26 cellular contexts compared by ENCODE assay signal in the genomic region with DNA sequence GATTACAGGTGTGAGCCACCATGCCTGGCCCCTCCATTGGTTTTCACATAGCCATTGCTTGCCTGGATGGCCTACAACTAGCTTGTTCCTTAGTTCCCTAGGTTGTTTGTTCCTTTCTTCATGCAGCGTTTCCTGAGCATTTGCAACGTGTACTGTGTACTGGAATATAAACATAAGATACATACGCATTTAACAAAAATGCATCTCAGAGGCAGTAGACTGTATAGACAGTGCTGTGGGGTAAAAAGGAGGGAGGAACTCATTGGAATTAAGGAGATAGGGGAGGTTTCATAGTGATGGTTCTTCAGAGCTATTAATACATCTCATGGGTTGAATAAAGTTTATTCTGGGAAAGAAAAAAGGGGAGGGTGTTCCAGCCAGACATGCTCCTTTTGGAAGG.
DNase-seq lines count a peak whose midpoint lies in the region; ATAC-seq and TF ChIP-seq lines count a peak whose summit lies in the region.
"Had no signal": no experiment of that assay in that cellular context is flagged by ENCODE, and none has a peak within 500 bp of the region (broad histone marks: within the 10 kb centered on the region; RNA-seq: fewer than 3 reads in every experiment).

No MANE protein-coding gene starts in this region.

- TF ChIP-seq POLR2A in uterus (IDR thresholded peaks at IDR 0.05), result no peak

- peaks cover 0 to 26% of the 10 kb centered on the region in 2 donors for H3K4me1 ChIP-seq in muscle layer of duodenum (ENCODE audit: control insufficient read depth in 1 of 2, insufficient read depth in 2 of 2, low read length in 2 of 2)
- H3K4me1 ChIP-seq in tibial artery, result peaks cover 0 to 98% (median 73%) of the 10 kb centered on the region in 4 donors
- peaks cover 0 to 5% of the 10 kb centered on the region in 2 donors for H3K4me1 ChIP-seq in uterus
- H3K4me1 ChIP-seq: colonic mucosa had no signal

- intact Hi-C loops in Right ventricle myocardium superior (cut with DNase I) (no loop called here), cardiac septum (cut with DNase I) (no loop called here), tibial artery (cut with DNase I; ENCODE audit: low total_unique reads) (loop anchor here (10.0 kb wide), 1 partner anchor 141 kb away; no protein-coding TSS in a partner anchor), uterus (cut with DNase I; ENCODE audit: low total_unique reads) (no loop called here)

- H3K4me3 ChIP-seq in brain microvascular endothelial cell (ENCODE audit: low read depth, low read length) (no peak overlapping the region), muscle layer of duodenum (ENCODE audit: low read depth in 1 of 2, low read length in 2 of 2) (no peak overlapping the region), tibial artery (no peak overlapping the region), uterus (no peak overlapping the region)
- H3K4me3 ChIP-seq: colonic mucosa, GM23338, PC-9 had no signal

- H3K36me3 ChIP-seq in brain microvascular endothelial cell (replicated peaks) (peaks cover 45% of the 10 kb centered on the region), muscle layer of duodenum (ENCODE audit: control insufficient read depth in 1 of 2, insufficient read depth in 2 of 2, low read length in 2 of 2) (no peaks in the 10 kb centered on the region), tibial artery (no peaks in the 10 kb centered on the region), uterus (no peaks in the 10 kb centered on the region)
- H3K36me3 ChIP-seq: colonic mucosa had no signal

- H3K27me3 ChIP-seq in brain microvascular endothelial cell (replicated peaks), result no peaks in the 10 kb centered on the region
- H3K27me3 ChIP-seq in muscle layer of duodenum (ENCODE audit: low read depth, low read length), result no peaks in the 10 kb centered on the region
- no peaks in the 10 kb centered on the region for H3K27me3 ChIP-seq in tibial artery
- H3K27me3 ChIP-seq in uterus, result no peaks in the 10 kb centered on the region
- H3K27me3 ChIP-seq: colonic mucosa had no signal

- H3K27ac ChIP-seq in brain microvascular endothelial cell (peak overlapping the region; percentile 98), muscle layer of duodenum (ENCODE audit: low read length) (peak overlapping the region; percentile 35), tibial artery (peak overlapping the region; percentile 85 to 90), uterus (peak overlapping the region in 1 of 2 donors; percentile 51)
- H3K27ac ChIP-seq: colonic mucosa, PC-9 had no signal

- in situ Hi-C loops in brain microvascular endothelial cell (cut with HindIII; ENCODE audit: low pct_ligation_motif_present, low sequenced_read_pairs), result no loop called here

- peak; percentile 4 for ATAC-seq in Right ventricle myocardium superior (ENCODE audit: poor library complexity)
- ATAC-seq in HG03432 (IDR thresholded peaks at IDR 0.05; ENCODE audit: unreplicated experiment), result no peak
- no peak for ATAC-seq in GM21737 (IDR thresholded peaks at IDR 0.05; ENCODE audit: unreplicated experiment)
- ATAC-seq: activated T-cell treated with anti-CD3 and anti-CD28 coated beads, Interleukin-2, amount 50 U/mL, for 4 hours; effector memory CD8-positive, alpha-beta T cell; GM23338; natural killer cell; stimulated activated memory B cell treated with anti-CD40 and anti-IgM and Interleukin-4, amounts not matched to agents 10 μg/mL and 1 μg/mL and 100 μg/mL, for 72 hours had no signal

- no peak for TF ChIP-seq CTCF in brain microvascular endothelial cell (IDR thresholded peaks at IDR 0.05; ENCODE audit: low read depth, low read length, missing control alignments)
- no peak for TF ChIP-seq CTCF in tibial artery (IDR thresholded peaks at IDR 0.05)
- no peak for TF ChIP-seq CTCF in uterus (IDR thresholded peaks at IDR 0.05)

- DNase-seq in Right ventricle myocardium superior (no peak), cardiac septum (ENCODE audit: low spot score) (no peak), brain microvascular endothelial cell (no peak), tibial artery (no peak), uterus (no peak)
- DNase-seq: 8988T; activated CD4-positive, alpha-beta T cell treated with anti-CD3 and anti-CD28 coated beads, Interleukin-2, amount 10 ng/mL, durations not matched to agents 24 days and 14 days; activated T-cell treated with anti-CD3 and anti-CD28 coated beads, Interleukin-2, amount 50 U/mL, for 4 hours; AML-193; CD4-positive, alpha-beta T cell; colonic mucosa; effector memory CD8-positive, alpha-beta T cell; midbrain; natural killer cell; NCI-H1105 treated with DMSO at 0.1 percent for 48 hours; NCI-H2029 treated with DMSO at 0.1 percent for 48 hours; NCI-H526; NK-92 treated with Interleukin-12 subunit alpha and Interleukin-12 subunit beta, amount 100 ng/mL, for 24 hours; PC-9; stimulated activated CD4-positive, alpha-beta T cell treated with anti-CD3 and anti-CD28 coated beads, Interleukin-12 subunit alpha, Interleukin-12 subunit beta, amount 100 ng/mL, for 4 hours; stimulated activated CD4-positive, alpha-beta T cell treated with anti-CD3 and anti-CD28 coated beads, Interleukin-4, amount 100 ng/mL, for 4 hours had no signal

- H3K9me3 ChIP-seq in muscle layer of duodenum (ENCODE audit: control insufficient read depth in 1 of 2, low read length in 2 of 2), result no peaks in the 10 kb centered on the region
- no peaks in the 10 kb centered on the region for H3K9me3 ChIP-seq in tibial artery
- no peaks in the 10 kb centered on the region for H3K9me3 ChIP-seq in uterus
- H3K9me3 ChIP-seq: colonic mucosa had no signal
